Comparison of ENCODE assay signal across 1 cellular context in the genomic region with DNA sequence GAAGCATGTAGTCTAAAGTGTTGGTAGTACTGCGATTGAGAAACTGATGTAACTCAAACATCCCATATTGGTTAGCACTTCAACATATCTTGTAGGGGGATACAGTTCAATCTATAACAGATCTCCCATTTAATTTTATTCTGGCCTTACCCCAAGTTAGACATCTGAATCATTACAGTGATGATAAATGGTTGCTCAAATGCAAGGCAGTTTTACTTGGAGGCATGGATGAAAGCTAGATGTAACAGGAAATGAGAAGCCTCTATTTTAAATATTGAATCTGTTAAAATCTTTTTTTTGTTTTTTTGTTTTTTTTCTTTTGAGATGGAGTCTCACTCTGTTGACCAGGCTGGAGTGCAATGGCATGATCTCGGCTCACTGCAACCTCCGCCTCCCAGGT.
TF ChIP-seq lines count a peak whose summit lies in the region.

No MANE protein-coding gene starts in this region.

TF ChIP-seq in endothelial cell of umbilical vein, 7 proteins besides CTCF, POLR2A, EP300 and RAD21:
- no peak for TF ChIP-seq GATA2 (IDR thresholded peaks at IDR 0.05; ENCODE audit: insufficient read depth, insufficient read length, low read depth, low read length)
- TF ChIP-seq, protein P1, sequence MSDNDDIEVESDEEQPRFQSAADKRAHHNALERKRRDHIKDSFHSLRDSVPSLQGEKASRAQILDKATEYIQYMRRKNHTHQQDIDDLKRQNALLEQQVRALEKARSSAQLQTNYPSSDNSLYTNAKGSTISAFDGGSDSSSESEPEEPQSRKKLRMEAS (IDR thresholded peaks at IDR 0.05; ENCODE audit: insufficient read depth, insufficient read length) = no peak
- no peak for TF ChIP-seq MYC (IDR thresholded peaks at IDR 0.05; ENCODE audit: low read depth, low read length)
- no peak for TF ChIP-seq EZH2 (IDR thresholded peaks at IDR 0.05; ENCODE audit: borderline replicate concordance, low read depth, low read length, severe bottlenecking)
- TF ChIP-seq POLR2AphosphoS5 (IDR thresholded peaks at IDR 0.05; ENCODE audit: insufficient read depth, low read depth, low read length) = no peak
